Comparison of ENCODE assay signal across 9 cellular contexts in genomic region chr3:184582998-184583344, GRCh38. TPM values are rescaled to one million over a fixed set of nuclear protein-coding genes. Genes with fewer than 3 reads are reported as not detected.
A peak's percentile ranks its signal among the peaks of the same experiment; 100 is the strongest.
DNase-seq lines count a peak whose midpoint lies in the region; ATAC-seq and TF ChIP-seq lines count a peak whose summit lies in the region.
"Had no signal": no experiment of that assay in that cellular context is flagged by ENCODE, and none has a peak within 500 bp of the region (broad histone marks: within the 10 kb centered on the region; RNA-seq: fewer than 3 reads in every experiment).

No MANE protein-coding gene starts in this region.

- H3K36me3 Mint-ChIP-seq in CD14-positive monocyte: peaks cover 21 to 44% of the 10 kb centered on the region in 2 donors
- no peaks in the 10 kb centered on the region for H3K36me3 Mint-ChIP-seq in activated naive CD4-positive, alpha-beta T cell treated with anti-CD3 and anti-CD28 coated beads, Interleukin-2, amount 10 ng/mL, durations not matched to agents 7 days and 5 days

- DNase-seq in CD14-positive monocyte (ENCODE audit: low spot score) (no peak), psoas muscle (peak in 1 of 2 donors; percentile 46), NCI-H1092 treated with DMSO at 0.1 percent for 48 hours (lab: John Stamatoyannopoulos, UW) (no peak)
- no peak for DNase-seq in activated naive CD4-positive, alpha-beta T cell treated with anti-CD3 and anti-CD28 coated beads, Interleukin-2, amount 10 ng/mL, durations not matched to agents 7 days and 5 days

- peak overlapping the region; percentile 78 to 91 for H3K4me3 Mint-ChIP-seq in CD14-positive monocyte
- H3K4me3 Mint-ChIP-seq in activated naive CD4-positive, alpha-beta T cell treated with anti-CD3 and anti-CD28 coated beads, Interleukin-2, amount 10 ng/mL, durations not matched to agents 7 days and 5 days: no peak overlapping the region
- H3K4me3 Mint-ChIP-seq: T-helper 2 cell treated with Interferon-gamma antibody and Interleukin-4, amounts not matched to agents 5 μg/mL and 100 μg/mL, for 36 hours had no signal

- peaks cover 25 to 32% (median 29%) of the 10 kb centered on the region in 3 donors for H3K27me3 Mint-ChIP-seq in CD14-positive monocyte (ENCODE audit: low read depth in 3 of 3)
- H3K27me3 Mint-ChIP-seq in activated naive CD4-positive, alpha-beta T cell treated with anti-CD3 and anti-CD28 coated beads, Interleukin-2, amount 10 ng/mL, durations not matched to agents 7 days and 5 days: peaks cover 65% of the 10 kb centered on the region

- peak in 2 of 4 donors; percentile 25 to 28 for ATAC-seq in psoas muscle
- no peak for ATAC-seq in HG02970 (IDR thresholded peaks at IDR 0.05; ENCODE audit: low FRiP score, unreplicated experiment)
- ATAC-seq in HG03139 (IDR thresholded peaks at IDR 0.05; ENCODE audit: unreplicated experiment): no peak

- WGBS in psoas muscle, 3 donors: 26 to 38% (median 33%) methylated on average over 13 of the region's 13 CpGs

- no peaks in the 10 kb centered on the region for H3K9me3 ChIP-seq in iPS-18a (ENCODE audit: control insufficient read depth, low read depth, low read length)
- H3K9me3 ChIP-seq in psoas muscle: no peaks in the 10 kb centered on the region

- H3K4me1 Mint-ChIP-seq in CD14-positive monocyte: peaks cover 51% of the 10 kb centered on the region
- H3K4me1 Mint-ChIP-seq in activated naive CD4-positive, alpha-beta T cell treated with anti-CD3 and anti-CD28 coated beads, Interleukin-2, amount 10 ng/mL, durations not matched to agents 7 days and 5 days: peaks cover 5% of the 10 kb centered on the region

- peak overlapping the region; percentile 35 for H3K9ac ChIP-seq in iPS-18a (ENCODE audit: low read length)

- CTCF ChIA-PET in activated naive CD4-positive, alpha-beta T cell treated with anti-CD3 and anti-CD28 coated beads, Interleukin-2, amount 10 ng/mL, durations not matched to agents 7 days and 5 days (lab: Charles Lee): interaction anchor here (0.6 to 1.9 kb wide), 3 partner anchors 10 to 151 kb away, joined by 3 to 7 read pairs (median 3); no protein-coding TSS in a partner anchor

- peaks cover 56% of the 10 kb centered on the region for H3K27me3 ChIP-seq in iPS-18a (ENCODE audit: control insufficient read depth, insufficient read depth, low read length)
- H3K27me3 ChIP-seq in psoas muscle (ENCODE audit: insufficient read depth in 3 of 3, low read length in 2 of 3): no peaks in the 10 kb centered on the region

- peaks cover 0 to 6% (median 0%) of the 10 kb centered on the region in 7 donors for H3K9me3 Mint-ChIP-seq in CD14-positive monocyte
- H3K9me3 Mint-ChIP-seq in activated naive CD4-positive, alpha-beta T cell treated with anti-CD3 and anti-CD28 coated beads, Interleukin-2, amount 10 ng/mL, durations not matched to agents 7 days and 5 days: no peaks in the 10 kb centered on the region
- H3K9me3 Mint-ChIP-seq: T-helper 2 cell treated with Interferon-gamma antibody and Interleukin-4, amounts not matched to agents 5 μg/mL and 100 μg/mL, for 36 hours had no signal

- intact Hi-C loops in CD14-positive monocyte (cut with micrococcal nuclease): loop anchor here in 1 of 2 donors (10.0 kb wide), 1 partner anchor 132 kb away; the partner anchor contains the start of gene MAGEF1
- intact Hi-C loops in psoas muscle (cut with DNase I): no loop called here

- peak overlapping the region; percentile 65 for H3K4me3 ChIP-seq in iPS-18a (ENCODE audit: low read length)
- peak overlapping the region; percentile 76 for H3K4me3 ChIP-seq in psoas muscle

- H3K4me1 ChIP-seq in iPS-18a (ENCODE audit: control insufficient read depth, low read depth, low read length) (peaks cover 24% of the 10 kb centered on the region), psoas muscle (peaks cover 6% of the 10 kb centered on the region)

- H3K27ac Mint-ChIP-seq in CD14-positive monocyte: peak overlapping the region in 1 of 7 donors; percentile 55
- H3K27ac Mint-ChIP-seq in activated naive CD4-positive, alpha-beta T cell treated with anti-CD3 and anti-CD28 coated beads, Interleukin-2, amount 10 ng/mL, durations not matched to agents 7 days and 5 days: no peak overlapping the region
- H3K27ac Mint-ChIP-seq: T-helper 2 cell treated with Interferon-gamma antibody and Interleukin-4, amounts not matched to agents 5 μg/mL and 100 μg/mL, for 36 hours had no signal

- peak overlapping the region; percentile 91 for H3K27ac ChIP-seq in angular gyrus (ENCODE audit: low read depth, low read length)
- no peak overlapping the region for H3K27ac ChIP-seq in iPS-18a (ENCODE audit: low read length)
- H3K27ac ChIP-seq in psoas muscle: peak overlapping the region; percentile 71

- H3K36me3 ChIP-seq in iPS-18a (ENCODE audit: control insufficient read depth, low read depth, low read length) (no peaks in the 10 kb centered on the region), psoas muscle (ENCODE audit: insufficient read depth in 1 of 2, low read depth in 1 of 2) (no peaks in the 10 kb centered on the region)

- TF ChIP-seq CTCF in CD14-positive monocyte (IDR thresholded peaks at IDR 0.05): no peak
- TF ChIP-seq CTCF in psoas muscle (IDR thresholded peaks at IDR 0.05): no peak

RNA-seq across cellular contexts. Expression of gene EPHB3, which starts 21.4 kb away (rescaled TPM):
- 1 to 10 TPM in 1 of 2 donors, under 1 TPM in 1; 0.80 to 1.2 TPM for polyA plus RNA-seq in CD14-positive monocyte
- total RNA-seq in psoas muscle: 1 to 10 TPM in 2 of 4 donors, under 1 TPM in 2; 0.34 to 1.6 (median 0.92) TPM
- under 1 TPM; 0.08 to 0.69 (median 0.36) TPM for polyA plus RNA-seq in psoas muscle
